ENCODE assay signal across 15 cellular contexts in the genomic region with DNA sequence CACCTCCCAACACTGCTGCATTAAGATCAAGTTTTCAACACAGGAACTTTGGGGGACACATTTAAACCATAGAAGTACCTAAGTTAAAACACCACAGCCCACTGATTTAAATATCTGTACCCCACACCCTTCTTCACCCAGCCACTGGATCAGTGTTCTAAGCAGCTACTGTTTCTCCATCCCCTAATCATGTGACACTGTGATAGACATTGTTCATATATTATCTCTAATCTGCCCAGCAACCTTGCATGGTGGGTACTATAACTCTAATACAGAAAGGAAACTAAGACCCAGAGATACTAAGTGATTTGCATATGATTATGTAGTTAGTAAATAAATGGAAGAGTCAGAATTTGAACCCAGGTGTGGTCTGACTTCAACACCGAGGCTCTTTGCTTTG.
A peak's percentile ranks its signal among the peaks of the same experiment; 100 is the strongest.
DNase-seq lines count a peak whose midpoint lies in the region; ATAC-seq and TF ChIP-seq lines count a peak whose summit lies in the region.
"Had no signal": no experiment of that assay in that cellular context is flagged by ENCODE, and none has a peak within 500 bp of the region (broad histone marks: within the 10 kb centered on the region; RNA-seq: fewer than 3 reads in every experiment).

No MANE protein-coding gene starts in this region.

- H3K27ac Mint-ChIP-seq in MCF 10A (ENCODE audit: low read depth, unreplicated experiment) (peak overlapping the region; percentile 79), T-helper 17 cell (peak overlapping the region; percentile 27), natural killer cell (peak overlapping the region; percentile 75 to 81)
- H3K27ac Mint-ChIP-seq: B cell; CD8-positive, alpha-beta T cell; H9 had no signal

- H3K4me3 ChIP-seq in mammary epithelial cell (replicated peaks in 1 of 3; ENCODE audit: insufficient read depth in 1 of 3, low read depth in 2 of 3, low read length in 3 of 3) (no peak overlapping the region), gastrocnemius medialis (no peak overlapping the region)
- H3K4me3 ChIP-seq: BLaER1 treated with 17β-estradiol and CSF1 and Interleukin-3, amounts not matched to agents 10 nM and 100 nM had no signal

- dilution Hi-C loops in mammary epithelial cell (cut with HindIII; ENCODE audit: low sequenced_read_pairs) = no loop called here

- no peaks in the 10 kb centered on the region for H3K27me3 Mint-ChIP-seq in MCF 10A (ENCODE audit: insufficient read depth, unreplicated experiment)
- H3K27me3 Mint-ChIP-seq in T-helper 17 cell = no peaks in the 10 kb centered on the region
- H3K27me3 Mint-ChIP-seq in natural killer cell (ENCODE audit: low read depth in 2 of 2) = no peaks in the 10 kb centered on the region

- H3K27ac ChIP-seq in mammary epithelial cell (ENCODE audit: insufficient read depth, low read depth, low read length) = no peak overlapping the region
- peak overlapping the region; percentile 90 to 99 (median 96) for H3K27ac ChIP-seq in gastrocnemius medialis
- H3K27ac ChIP-seq: BLaER1 treated with 17β-estradiol and CSF1 and Interleukin-3, amounts not matched to agents 10 nM and 100 nM had no signal

- H3K36me3 Mint-ChIP-seq in MCF 10A (ENCODE audit: insufficient read depth, unreplicated experiment) (no peaks in the 10 kb centered on the region), T-helper 17 cell (ENCODE audit: low read depth) (no peaks in the 10 kb centered on the region), natural killer cell (no peaks in the 10 kb centered on the region)
- H3K36me3 Mint-ChIP-seq: CD8-positive, alpha-beta T cell had no signal

- H3K4me2 ChIP-seq in mammary epithelial cell (ENCODE audit: insufficient read depth, low read depth, low read length) = no peak overlapping the region
- H3K4me2 ChIP-seq: BLaER1 treated with 17β-estradiol and CSF1 and Interleukin-3, amounts not matched to agents 10 nM and 100 nM had no signal

- intact Hi-C loops in MCF 10A (cut with micrococcal nuclease) (no loop called here), mammary epithelial cell (cut with micrococcal nuclease) (no loop called here), natural killer cell (cut with micrococcal nuclease) (no loop called here), gastrocnemius medialis (cut with DNase I; ENCODE audit: low total_unique reads) (no loop called here)

- H3K27me3 ChIP-seq in mammary epithelial cell (ENCODE audit: insufficient read depth, low read length) = peaks cover 4% of the 10 kb centered on the region
- no peaks in the 10 kb centered on the region for H3K27me3 ChIP-seq in gastrocnemius medialis
- H3K27me3 ChIP-seq: BLaER1 treated with 17β-estradiol and CSF1 and Interleukin-3, amounts not matched to agents 10 nM and 100 nM had no signal

- no peaks in the 10 kb centered on the region for H3K9me3 ChIP-seq in mammary epithelial cell (replicated peaks; ENCODE audit: insufficient read depth, low read length)
- H3K9me3 ChIP-seq in T-helper 17 cell (ENCODE audit: control insufficient read depth, low read length, poor library complexity, severe bottlenecking) = no peaks in the 10 kb centered on the region
- no peaks in the 10 kb centered on the region for H3K9me3 ChIP-seq in gastrocnemius medialis
- H3K9me3 ChIP-seq: BLaER1 treated with 17β-estradiol and CSF1 and Interleukin-3, amounts not matched to agents 10 nM and 100 nM had no signal

- WGBS in mammary epithelial cell (ENCODE audit: low coverage, missing lambda C conversion rate) = 73% methylated on average over 1 of the region's 1 CpG

- no peaks in the 10 kb centered on the region for H3K79me2 ChIP-seq in mammary epithelial cell (ENCODE audit: insufficient read depth, low read length)

- H3K4me1 ChIP-seq in mammary epithelial cell (ENCODE audit: insufficient read depth, low read length) (no peaks in the 10 kb centered on the region), gastrocnemius medialis (peaks cover 95 to 98% of the 10 kb centered on the region in 2 donors)

- ATAC-seq in T-helper 17 cell (no peak), natural killer cell (peak; percentile 27 to 60 (median 47)), gastrocnemius medialis (no peak), HG03520 (IDR thresholded peaks at IDR 0.05; ENCODE audit: unreplicated experiment) (no peak)
- ATAC-seq: CD8-positive, alpha-beta T cell had no signal

- no peak overlapping the region for H3K9ac ChIP-seq in mammary epithelial cell (ENCODE audit: insufficient read depth, low read length)
- H3K9ac ChIP-seq: BLaER1 treated with 17β-estradiol and CSF1 and Interleukin-3, amounts not matched to agents 10 nM and 100 nM had no signal

- H3K36me3 ChIP-seq in mammary epithelial cell (ENCODE audit: insufficient read depth, low read length) (no peaks in the 10 kb centered on the region), gastrocnemius medialis (peaks cover 0 to 41% of the 10 kb centered on the region in 2 donors)
- H3K36me3 ChIP-seq: BLaER1 treated with 17β-estradiol and CSF1 and Interleukin-3, amounts not matched to agents 10 nM and 100 nM had no signal

- CTCF ChIA-PET in MCF 10A (lab: Yijun Ruan, JAX) = interaction anchor here (0.6 kb wide), 1 partner anchor 64 kb away, joined by 3 read pairs; no protein-coding TSS in a partner anchor
- CTCF ChIA-PET in mammary epithelial cell (lab: Charles Lee; ENCODE audit: low non-redundant PET) = no interaction called here

- no peak for TF ChIP-seq POLR2A in gastrocnemius medialis (IDR thresholded peaks at IDR 0.05)

- DNase-seq in MCF 10A (ENCODE audit: unreplicated experiment) (no peak), mammary epithelial cell (no peak), T-helper 17 cell (no peak), natural killer cell (no peak), gastrocnemius medialis (no peak), T1000 (lab: John Stamatoyannopoulos, UW) (no peak)
- DNase-seq in activated CD4-positive, alpha-beta T cell treated with anti-CD3 and anti-CD28 coated beads for 1 hour = no peak
- DNase-seq: Calu3; CD8-positive, alpha-beta T cell; DMS79 treated with DMSO at 0.1 percent for 48 hours; GF-D8; H9 had no signal

- no peaks in the 10 kb centered on the region for H4K20me1 ChIP-seq in mammary epithelial cell (ENCODE audit: insufficient read depth, low read length)
- H4K20me1 ChIP-seq: BLaER1 treated with 17β-estradiol and CSF1 and Interleukin-3, amounts not matched to agents 10 nM and 100 nM had no signal

- TF ChIP-seq CTCF in MCF 10A (IDR thresholded peaks at IDR 0.05; ENCODE audit: unreplicated experiment) = no peak
- no peak for TF ChIP-seq CTCF in mammary epithelial cell (conservative IDR thresholded peaks at IDR 0.05 in 1 of 2, IDR thresholded peaks at IDR 0.05 in 1 of 2; ENCODE audit: extremely low read depth in 1 of 2, insufficient read depth in 1 of 2, low read depth in 1 of 2, low read length in 2 of 2)
- TF ChIP-seq CTCF in natural killer cell (IDR thresholded peaks at IDR 0.05) = no peak
- TF ChIP-seq CTCF in gastrocnemius medialis (IDR thresholded peaks at IDR 0.05 in 4 of 5, conservative IDR thresholded peaks at IDR 0.05 in 1 of 5) = no peak

- H3K4me3 Mint-ChIP-seq in MCF 10A (ENCODE audit: unreplicated experiment) = no peak overlapping the region
- H3K4me3 Mint-ChIP-seq in T-helper 17 cell = no peak overlapping the region
- H3K4me3 Mint-ChIP-seq in natural killer cell = peak overlapping the region; percentile 77
- H3K4me3 Mint-ChIP-seq: B cell; CD8-positive, alpha-beta T cell; H9 had no signal

- H3K4me1 Mint-ChIP-seq in MCF 10A (ENCODE audit: insufficient read depth, unreplicated experiment) (peaks cover 51% of the 10 kb centered on the region), T-helper 17 cell (peaks cover 26% of the 10 kb centered on the region), natural killer cell (peaks cover 53 to 59% of the 10 kb centered on the region in 2 donors)

- no peaks in the 10 kb centered on the region for H3K9me3 Mint-ChIP-seq in MCF 10A (ENCODE audit: unreplicated experiment)
- H3K9me3 Mint-ChIP-seq in natural killer cell = no peaks in the 10 kb centered on the region
- H3K9me3 Mint-ChIP-seq: CD8-positive, alpha-beta T cell; H9 had no signal

- BruUV-seq in MCF 10A (replicated peaks; lab: Mats Ljungman, UMichigan) (no TSS peak), mammary epithelial cell (replicated peaks; lab: Mats Ljungman, UMichigan) (no TSS peak)

- no peak overlapping the region for H2AFZ ChIP-seq in mammary epithelial cell (ENCODE audit: low read depth, low read length)

- POLR2A ChIA-PET in MCF 10A (lab: Yijun Ruan, JAX) = interaction anchor here (0.9 to 1.3 kb wide), 2 partner anchors 10 to 12 kb away, joined by 4 read pairs; no protein-coding TSS in a partner anchor

- in situ Hi-C loops in mammary epithelial cell (cut with MboI; ENCODE audit: low sequenced_read_pairs in 2 of 2) (no loop called here), gastrocnemius medialis (cut with MboI; ENCODE audit: low sequenced_read_pairs in 4 of 4) (no loop called here)

Comparison
In these comparisons a context has a peak if more than half of its experiments do, and no peak if none do; other contexts are left out.
1. H3K27ac Mint-ChIP-seq: peak in every context shown above with its lines; median percentile 79 in MCF 10A; 78 in natural killer cell; 27 in T-helper 17 cell.
2. ATAC-seq: peak in natural killer cell (3 of 3); none in T-helper 17 cell (single experiment), gastrocnemius medialis (0 of 2) and HG03520 (single experiment).